In the genomic region with DNA sequence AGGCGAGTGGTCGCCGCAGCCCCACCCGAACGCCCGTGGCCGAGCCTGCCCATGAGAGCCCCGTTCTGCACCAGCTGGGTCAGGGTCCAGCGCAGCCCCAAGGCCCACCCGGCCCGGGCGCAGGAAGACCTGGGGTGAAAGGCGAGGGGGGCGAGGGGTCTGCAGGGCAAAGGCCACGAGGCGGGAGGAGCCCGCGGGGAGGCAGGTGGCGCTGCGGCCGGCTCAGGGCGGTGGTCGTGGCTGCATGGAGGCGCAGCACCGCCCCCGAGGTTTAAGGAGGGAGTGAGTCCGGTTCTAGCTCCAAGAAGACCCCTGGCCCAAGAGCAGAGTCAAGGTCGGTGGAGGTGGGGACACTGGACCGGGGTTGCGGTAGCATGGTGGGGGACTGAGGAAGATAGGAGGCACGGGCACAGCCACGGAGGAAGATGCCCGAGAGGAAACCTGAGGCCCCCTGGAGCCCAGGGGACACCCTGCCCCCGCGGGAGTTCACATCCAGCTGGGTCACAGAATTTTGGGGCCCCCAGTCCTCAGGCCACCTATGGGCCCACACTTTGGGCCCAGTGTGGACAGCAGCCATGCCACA, we compare ENCODE assay signal across 2 cellular contexts.
TF ChIP-seq lines count a peak whose summit lies in the region.

No MANE protein-coding gene starts in this region.

TF ChIP-seq in GM23338, 12 proteins besides CTCF, POLR2A, EP300 and RAD21 (continues in another document):
- TF ChIP-seq, protein P1, sequence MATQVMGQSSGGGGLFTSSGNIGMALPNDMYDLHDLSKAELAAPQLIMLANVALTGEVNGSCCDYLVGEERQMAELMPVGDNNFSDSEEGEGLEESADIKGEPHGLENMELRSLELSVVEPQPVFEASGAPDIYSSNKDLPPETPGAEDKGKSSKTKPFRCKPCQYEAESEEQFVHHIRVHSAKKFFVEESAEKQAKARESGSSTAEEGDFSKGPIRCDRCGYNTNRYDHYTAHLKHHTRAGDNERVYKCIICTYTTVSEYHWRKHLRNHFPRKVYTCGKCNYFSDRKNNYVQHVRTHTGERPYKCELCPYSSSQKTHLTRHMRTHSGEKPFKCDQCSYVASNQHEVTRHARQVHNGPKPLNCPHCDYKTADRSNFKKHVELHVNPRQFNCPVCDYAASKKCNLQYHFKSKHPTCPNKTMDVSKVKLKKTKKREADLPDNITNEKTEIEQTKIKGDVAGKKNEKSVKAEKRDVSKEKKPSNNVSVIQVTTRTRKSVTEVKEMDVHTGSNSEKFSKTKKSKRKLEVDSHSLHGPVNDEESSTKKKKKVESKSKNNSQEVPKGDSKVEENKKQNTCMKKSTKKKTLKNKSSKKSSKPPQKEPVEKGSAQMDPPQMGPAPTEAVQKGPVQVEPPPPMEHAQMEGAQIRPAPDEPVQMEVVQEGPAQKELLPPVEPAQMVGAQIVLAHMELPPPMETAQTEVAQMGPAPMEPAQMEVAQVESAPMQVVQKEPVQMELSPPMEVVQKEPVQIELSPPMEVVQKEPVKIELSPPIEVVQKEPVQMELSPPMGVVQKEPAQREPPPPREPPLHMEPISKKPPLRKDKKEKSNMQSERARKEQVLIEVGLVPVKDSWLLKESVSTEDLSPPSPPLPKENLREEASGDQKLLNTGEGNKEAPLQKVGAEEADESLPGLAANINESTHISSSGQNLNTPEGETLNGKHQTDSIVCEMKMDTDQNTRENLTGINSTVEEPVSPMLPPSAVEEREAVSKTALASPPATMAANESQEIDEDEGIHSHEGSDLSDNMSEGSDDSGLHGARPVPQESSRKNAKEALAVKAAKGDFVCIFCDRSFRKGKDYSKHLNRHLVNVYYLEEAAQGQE (IDR thresholded peaks at IDR 0.05; ENCODE audit: unreplicated experiment), result no peak
- TF ChIP-seq, protein P2, sequence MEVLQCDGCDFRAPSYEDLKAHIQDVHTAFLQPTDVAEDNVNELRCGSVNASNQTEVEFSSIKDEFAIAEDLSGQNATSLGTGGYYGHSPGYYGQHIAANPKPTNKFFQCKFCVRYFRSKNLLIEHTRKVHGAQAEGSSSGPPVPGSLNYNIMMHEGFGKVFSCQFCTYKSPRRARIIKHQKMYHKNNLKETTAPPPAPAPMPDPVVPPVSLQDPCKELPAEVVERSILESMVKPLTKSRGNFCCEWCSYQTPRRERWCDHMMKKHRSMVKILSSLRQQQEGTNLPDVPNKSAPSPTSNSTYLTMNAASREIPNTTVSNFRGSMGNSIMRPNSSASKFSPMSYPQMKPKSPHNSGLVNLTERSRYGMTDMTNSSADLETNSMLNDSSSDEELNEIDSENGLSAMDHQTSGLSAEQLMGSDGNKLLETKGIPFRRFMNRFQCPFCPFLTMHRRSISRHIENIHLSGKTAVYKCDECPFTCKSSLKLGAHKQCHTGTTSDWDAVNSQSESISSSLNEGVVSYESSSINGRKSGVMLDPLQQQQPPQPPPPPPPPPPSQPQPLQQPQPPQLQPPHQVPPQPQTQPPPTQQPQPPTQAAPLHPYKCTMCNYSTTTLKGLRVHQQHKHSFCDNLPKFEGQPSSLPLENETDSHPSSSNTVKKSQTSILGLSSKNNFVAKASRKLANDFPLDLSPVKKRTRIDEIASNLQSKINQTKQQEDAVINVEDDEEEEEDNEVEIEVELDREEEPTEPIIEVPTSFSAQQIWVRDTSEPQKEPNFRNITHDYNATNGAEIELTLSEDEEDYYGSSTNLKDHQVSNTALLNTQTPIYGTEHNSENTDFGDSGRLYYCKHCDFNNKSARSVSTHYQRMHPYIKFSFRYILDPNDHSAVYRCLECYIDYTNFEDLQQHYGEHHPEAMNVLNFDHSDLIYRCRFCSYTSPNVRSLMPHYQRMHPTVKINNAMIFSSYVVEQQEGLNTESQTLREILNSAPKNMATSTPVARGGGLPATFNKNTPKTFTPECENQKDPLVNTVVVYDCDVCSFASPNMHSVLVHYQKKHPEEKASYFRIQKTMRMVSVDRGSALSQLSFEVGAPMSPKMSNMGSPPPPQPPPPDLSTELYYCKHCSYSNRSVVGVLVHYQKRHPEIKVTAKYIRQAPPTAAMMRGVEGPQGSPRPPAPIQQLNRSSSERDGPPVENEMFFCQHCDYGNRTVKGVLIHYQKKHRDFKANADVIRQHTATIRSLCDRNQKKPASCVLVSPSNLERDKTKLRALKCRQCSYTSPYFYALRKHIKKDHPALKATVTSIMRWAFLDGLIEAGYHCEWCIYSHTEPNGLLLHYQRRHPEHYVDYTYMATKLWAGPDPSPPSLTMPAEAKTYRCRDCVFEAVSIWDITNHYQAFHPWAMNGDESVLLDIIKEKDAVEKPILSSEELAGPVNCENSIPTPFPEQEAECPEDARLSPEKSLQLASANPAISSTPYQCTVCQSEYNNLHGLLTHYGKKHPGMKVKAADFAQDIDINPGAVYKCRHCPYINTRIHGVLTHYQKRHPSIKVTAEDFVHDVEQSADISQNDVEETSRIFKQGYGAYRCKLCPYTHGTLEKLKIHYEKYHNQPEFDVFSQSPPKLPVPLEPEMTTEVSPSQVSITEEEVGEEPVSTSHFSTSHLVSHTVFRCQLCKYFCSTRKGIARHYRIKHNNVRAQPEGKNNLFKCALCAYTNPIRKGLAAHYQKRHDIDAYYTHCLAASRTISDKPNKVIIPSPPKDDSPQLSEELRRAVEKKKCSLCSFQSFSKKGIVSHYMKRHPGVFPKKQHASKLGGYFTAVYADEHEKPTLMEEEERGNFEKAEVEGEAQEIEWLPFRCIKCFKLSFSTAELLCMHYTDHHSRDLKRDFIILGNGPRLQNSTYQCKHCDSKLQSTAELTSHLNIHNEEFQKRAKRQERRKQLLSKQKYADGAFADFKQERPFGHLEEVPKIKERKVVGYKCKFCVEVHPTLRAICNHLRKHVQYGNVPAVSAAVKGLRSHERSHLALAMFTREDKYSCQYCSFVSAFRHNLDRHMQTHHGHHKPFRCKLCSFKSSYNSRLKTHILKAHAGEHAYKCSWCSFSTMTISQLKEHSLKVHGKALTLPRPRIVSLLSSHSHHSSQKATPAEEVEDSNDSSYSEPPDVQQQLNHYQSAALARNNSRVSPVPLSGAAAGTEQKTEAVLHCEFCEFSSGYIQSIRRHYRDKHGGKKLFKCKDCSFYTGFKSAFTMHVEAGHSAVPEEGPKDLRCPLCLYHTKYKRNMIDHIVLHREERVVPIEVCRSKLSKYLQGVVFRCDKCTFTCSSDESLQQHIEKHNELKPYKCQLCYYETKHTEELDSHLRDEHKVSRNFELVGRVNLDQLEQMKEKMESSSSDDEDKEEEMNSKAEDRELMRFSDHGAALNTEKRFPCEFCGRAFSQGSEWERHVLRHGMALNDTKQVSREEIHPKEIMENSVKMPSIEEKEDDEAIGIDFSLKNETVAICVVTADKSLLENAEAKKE (CRISPR knock-in tag; IDR thresholded peaks at IDR 0.05), result no peak
- TF ChIP-seq, protein P3, sequence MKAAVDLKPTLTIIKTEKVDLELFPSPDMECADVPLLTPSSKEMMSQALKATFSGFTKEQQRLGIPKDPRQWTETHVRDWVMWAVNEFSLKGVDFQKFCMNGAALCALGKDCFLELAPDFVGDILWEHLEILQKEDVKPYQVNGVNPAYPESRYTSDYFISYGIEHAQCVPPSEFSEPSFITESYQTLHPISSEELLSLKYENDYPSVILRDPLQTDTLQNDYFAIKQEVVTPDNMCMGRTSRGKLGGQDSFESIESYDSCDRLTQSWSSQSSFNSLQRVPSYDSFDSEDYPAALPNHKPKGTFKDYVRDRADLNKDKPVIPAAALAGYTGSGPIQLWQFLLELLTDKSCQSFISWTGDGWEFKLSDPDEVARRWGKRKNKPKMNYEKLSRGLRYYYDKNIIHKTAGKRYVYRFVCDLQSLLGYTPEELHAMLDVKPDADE (IDR thresholded peaks at IDR 0.05), result no peak
- TF ChIP-seq EZH2phosphoT487 (IDR thresholded peaks at IDR 0.05; ENCODE audit: unreplicated experiment) (no peak), NANOG (IDR thresholded peaks at IDR 0.05; ENCODE audit: borderline replicate concordance) (no peak), JUNB (IDR thresholded peaks at IDR 0.05; ENCODE audit: unreplicated experiment) (no peak), STAT1 (IDR thresholded peaks at IDR 0.05; ENCODE audit: unreplicated experiment) (no peak), ZNF331 (CRISPR knock-in tag; IDR thresholded peaks at IDR 0.05; ENCODE audit: low read depth) (no peak)

TF ChIP-seq in WTC11, 78 proteins besides CTCF, POLR2A, EP300 and RAD21 (continued from another document):
- TF ChIP-seq, protein P4, sequence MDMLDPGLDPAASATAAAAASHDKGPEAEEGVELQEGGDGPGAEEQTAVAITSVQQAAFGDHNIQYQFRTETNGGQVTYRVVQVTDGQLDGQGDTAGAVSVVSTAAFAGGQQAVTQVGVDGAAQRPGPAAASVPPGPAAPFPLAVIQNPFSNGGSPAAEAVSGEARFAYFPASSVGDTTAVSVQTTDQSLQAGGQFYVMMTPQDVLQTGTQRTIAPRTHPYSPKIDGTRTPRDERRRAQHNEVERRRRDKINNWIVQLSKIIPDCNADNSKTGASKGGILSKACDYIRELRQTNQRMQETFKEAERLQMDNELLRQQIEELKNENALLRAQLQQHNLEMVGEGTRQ (CRISPR knock-in tag; IDR thresholded peaks at IDR 0.05), result peak; percentile 8; the same call in 1 of the 2 replicates
- TF ChIP-seq ZNF396 (CRISPR knock-in tag; IDR thresholded peaks at IDR 0.05; ENCODE audit: borderline replicate concordance) (no peak), ESRRA (CRISPR knock-in tag; IDR thresholded peaks at IDR 0.05; ENCODE audit: borderline replicate concordance) (no peak), SP1 (CRISPR knock-in tag; conservative IDR thresholded peaks at IDR 0.05) (peak; percentile 68), ZNF232 (CRISPR knock-in tag; IDR thresholded peaks at IDR 0.05) (peak; percentile 75; the same call in 1 of the 2 replicates)
